In the genomic region with DNA sequence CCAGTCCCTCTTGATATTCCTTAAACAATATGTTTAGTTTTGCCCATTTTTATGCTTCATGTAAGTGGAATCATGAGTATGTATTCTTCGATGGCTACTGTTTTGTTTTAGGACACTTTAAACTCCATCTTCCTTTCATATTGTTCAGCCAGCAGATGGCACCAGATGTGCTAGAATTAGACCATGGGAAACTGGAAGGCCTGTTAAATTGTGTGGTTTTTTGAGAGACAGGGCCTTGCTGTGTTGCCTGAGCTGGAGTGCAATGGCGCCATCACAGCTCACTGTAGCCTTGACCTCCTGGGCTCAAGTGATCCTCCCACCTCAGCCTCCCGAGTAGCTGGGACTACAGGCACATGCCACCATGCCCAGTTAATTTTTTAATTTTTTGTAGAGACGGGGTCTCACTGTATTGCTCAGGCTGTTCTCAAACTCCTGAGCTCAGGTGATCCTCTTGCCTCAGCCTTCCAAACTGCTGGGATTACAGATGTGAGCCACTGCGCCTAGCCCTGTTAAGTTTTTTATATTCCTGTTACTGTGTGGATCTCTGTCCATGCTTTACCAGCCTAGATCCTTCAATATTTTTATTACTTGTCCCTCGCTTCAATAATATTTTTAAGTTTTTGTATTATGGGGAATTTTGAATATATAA, we compare ENCODE assay signal across 8 cellular contexts. TPM values are rescaled to one million over a fixed set of nuclear protein-coding genes. Genes with fewer than 3 reads are reported as not detected.
A peak's percentile ranks its signal among the peaks of the same experiment; 100 is the strongest.
DNase-seq lines count a peak whose midpoint lies in the region; ATAC-seq, FAIRE-seq and TF ChIP-seq lines count a peak whose summit lies in the region.
"Not testable (repeated sequence)": the region's sequence is repeated elsewhere in the genome, so short reads cannot be mapped to it uniquely, and the experiment has no call there.

No MANE protein-coding gene starts in this region.

- not testable (repeated sequence) for H3K4me2 ChIP-seq in HepG2 (ENCODE audit: low read depth, low read length)

- not testable (repeated sequence) for H2AFZ ChIP-seq in HepG2 (ENCODE audit: low read length)

- peaks cover 13% of the 10 kb centered on the region for H3K79me2 ChIP-seq in HepG2 (ENCODE audit: insufficient read depth, low read length)

- not testable (repeated sequence) for BruUV-seq in HepG2 (replicated peaks; lab: Mats Ljungman, UMichigan)

- CTCF ChIA-PET in HepG2 (lab: Yijun Ruan, JAX; ENCODE audit: low intra/inter-chr PET ratio, low total read pairs), result interaction anchor here (0.9 kb wide), 2 partner anchors 45 kb away, joined by 3 read pairs; no protein-coding TSS in a partner anchor

- in situ Hi-C loops in HepG2 (cut with HindIII; ENCODE audit: extremely low pct_ligation_motif_present, low pct_unique_long_range_greater_than_20kb), result not testable (repeated sequence)

- not testable (repeated sequence) for H3K9me3 ChIP-seq in BE2C; HepG2 (ENCODE audit: low read length)

- H3K27ac Mint-ChIP-seq in activated T-helper 2 cell treated with anti-CD3 and anti-CD28 coated beads, Interferon-gamma antibody, Interleukin-2, Interleukin-4, amounts not matched to agents 10 μg/mL and 5 μg/mL and 100 μg/mL, durations not matched to agents 14 hours and 24 hours and 36 hours, result not testable (repeated sequence)

- not testable (repeated sequence) for H3K36me3 ChIP-seq in BE2C
- H3K36me3 ChIP-seq in HepG2 (replicated peaks in 1 of 2; ENCODE audit: control insufficient read depth in 1 of 2, insufficient read depth in 2 of 2, low read length in 2 of 2), result peaks cover 0 to 15% of the 10 kb centered on the region in 2 experiments; a peak in 3 of 5 replicates

- not testable (repeated sequence) for H3K4me3 ChIP-seq in BE2C (ENCODE audit: low read depth, low read length); HepG2 (replicated peaks in 1 of 3; ENCODE audit: insufficient read depth in 1 of 3, low read depth in 2 of 3, low read length in 3 of 3)

- not testable (repeated sequence) for TF ChIP-seq EP300 in HepG2 (IDR thresholded peaks at IDR 0.05; ENCODE audit: low read depth in 2 of 2, low read length in 2 of 2); HepG2 (CRISPR knock-in tag; IDR thresholded peaks at IDR 0.05; ENCODE audit: borderline replicate concordance)

- not testable (repeated sequence) for H3K27me3 ChIP-seq in BE2C; HepG2 (ENCODE audit: control insufficient read depth in 1 of 2, insufficient read depth in 2 of 2, low read length in 2 of 2)

- intact Hi-C loops in activated T-helper 2 cell treated with anti-CD3 and anti-CD28 coated beads, Interferon-gamma antibody, Interleukin-2, Interleukin-4, amounts not matched to agents 10 μg/mL and 5 μg/mL and 100 μg/mL, durations not matched to agents 14 hours and 24 hours and 36 hours (cut with micrococcal nuclease), result loop anchor here (2.0 kb wide), 1 partner anchor 45 kb away; no protein-coding TSS in a partner anchor
- intact Hi-C loops in HepG2 (cut with micrococcal nuclease; ENCODE audit: unreplicated experiment), result loop anchor here (2.0 kb wide), 1 partner anchor 45 kb away; no protein-coding TSS in a partner anchor

- H4K20me1 ChIP-seq in HepG2 (ENCODE audit: insufficient read depth, low read length), result not testable (repeated sequence)

- POLR2A ChIA-PET in HepG2 (lab: Yijun Ruan, JAX), result interaction anchor here (1.3 kb wide), 1 partner anchor 40 kb away, joined by 5 read pairs; no protein-coding TSS in a partner anchor

- 63% methylated on average over 5 of the region's 6 CpGs for WGBS in HepG2 (ENCODE audit: low lambda C conversion rate)

- not testable (repeated sequence) for H3K4me1 Mint-ChIP-seq in activated T-helper 2 cell treated with anti-CD3 and anti-CD28 coated beads, Interferon-gamma antibody, Interleukin-2, Interleukin-4, amounts not matched to agents 10 μg/mL and 5 μg/mL and 100 μg/mL, durations not matched to agents 14 hours and 24 hours and 36 hours (ENCODE audit: low read depth)

- H3K9ac ChIP-seq in HepG2 (ENCODE audit: insufficient read depth, low read depth, low read length), result not testable (repeated sequence)

- ATAC-seq in GM19463 (IDR thresholded peaks at IDR 0.05; ENCODE audit: unreplicated experiment) (peak; percentile 58), HepG2 (peak; percentile 87)

- TF ChIP-seq CTCF in BE2C (IDR thresholded peaks at IDR 0.05; ENCODE audit: low read depth, low read length) (peak; percentile 37), HepG2 (CRISPR knock-in tag; IDR thresholded peaks at IDR 0.05) (peak; percentile 73)

- not testable (repeated sequence) for H3K27ac ChIP-seq in HepG2 (ENCODE audit: extremely low read length, insufficient read depth, low read length)

- DNase-seq in BE2C (peak; percentile 42), M059J (ENCODE audit: low read depth) (peak; percentile 58), SKM-1 treated with dmso at 0.1 percent for 144 hours (lab: John Stamatoyannopoulos, UW; ENCODE audit: unreplicated experiment) (peak; percentile 51), erythroblast (lab: John Stamatoyannopoulos, UW) (peak; percentile 84 to 90), HepG2 (ENCODE audit: low spot score) (peak; percentile 75), smooth muscle cell of the brain vasculature (ENCODE audit: low read depth, low spot score) (peak; percentile 23)
- DNase-seq in activated T-helper 2 cell treated with anti-CD3 and anti-CD28 coated beads, Interferon-gamma antibody, Interleukin-2, Interleukin-4, amounts not matched to agents 10 μg/mL and 5 μg/mL and 100 μg/mL, durations not matched to agents 14 hours and 24 hours and 36 hours (ENCODE audit: low spot score), result peak; percentile 27

- TF ChIP-seq POLR2A in erythroblast (IDR thresholded peaks at IDR 0.05; ENCODE audit: low read length); HepG2 (IDR thresholded peaks at IDR 0.05; ENCODE audit: insufficient read depth in 1 of 2, low read depth in 2 of 2, low read length in 2 of 2): not testable (repeated sequence)

- H3K27me3 Mint-ChIP-seq in activated T-helper 2 cell treated with anti-CD3 and anti-CD28 coated beads, Interferon-gamma antibody, Interleukin-2, Interleukin-4, amounts not matched to agents 10 μg/mL and 5 μg/mL and 100 μg/mL, durations not matched to agents 14 hours and 24 hours and 36 hours (ENCODE audit: low read depth), result not testable (repeated sequence)

- not testable (repeated sequence) for H3K4me1 ChIP-seq in BE2C
- H3K4me1 ChIP-seq in HepG2 (ENCODE audit: insufficient read depth, low read length), result peaks cover 31% of the 10 kb centered on the region

- TF ChIP-seq RAD21 in HepG2 (CRISPR knock-in tag; IDR thresholded peaks at IDR 0.05), result peak; percentile 55; the same call in 1 of the 2 replicates

- not testable (repeated sequence) for H3K9me3 Mint-ChIP-seq in activated T-helper 2 cell treated with anti-CD3 and anti-CD28 coated beads, Interferon-gamma antibody, Interleukin-2, Interleukin-4, amounts not matched to agents 10 μg/mL and 5 μg/mL and 100 μg/mL, durations not matched to agents 14 hours and 24 hours and 36 hours

- FAIRE-seq in HepG2 (lab: Jason Lieb, UNC), result not testable (repeated sequence)

- H3K36me3 Mint-ChIP-seq in activated T-helper 2 cell treated with anti-CD3 and anti-CD28 coated beads, Interferon-gamma antibody, Interleukin-2, Interleukin-4, amounts not matched to agents 10 μg/mL and 5 μg/mL and 100 μg/mL, durations not matched to agents 14 hours and 24 hours and 36 hours (ENCODE audit: low read depth), result peaks cover 36% of the 10 kb centered on the region

- not testable (repeated sequence) for H3K4me3 Mint-ChIP-seq in activated T-helper 2 cell treated with anti-CD3 and anti-CD28 coated beads, Interferon-gamma antibody, Interleukin-2, Interleukin-4, amounts not matched to agents 10 μg/mL and 5 μg/mL and 100 μg/mL, durations not matched to agents 14 hours and 24 hours and 36 hours (ENCODE audit: low read depth)

RNA-seq across cellular contexts. Expression of gene TIMM23, which starts 11.4 kb away (rescaled TPM):
- polyA plus RNA-seq in BE2C (2012; ENCODE audit: insufficient read depth, insufficient read length, low read depth), result 124 TPM
- 130 and 145 TPM in 2 replicates for total RNA-seq in M059J (2014; rRNA removed; shearing (Covaris generic))
- 90.9 and 93.6 TPM in 2 replicates for total RNA-seq in activated T-helper 2 cell treated with anti-CD3 and anti-CD28 coated beads, Interferon-gamma antibody, Interleukin-2, Interleukin-4, amounts not matched to agents 10 μg/mL and 5 μg/mL and 100 μg/mL, durations not matched to agents 14 hours and 24 hours and 36 hours
- total RNA-seq in HepG2 (2016; rRNA removed; fragmentation: Illumina TruSeq; extraction: Trizol), result 98.6 and 105 TPM in 2 replicates
- total RNA-seq in HepG2 (2016; cell fraction: cytosol; rRNA removed; fragmentation: Illumina TruSeq; extraction: Trizol; ENCODE audit: low read depth), result 38.4 and 41.4 TPM in 2 replicates
- 102 and 111 TPM in 2 replicates for total RNA-seq in HepG2 (2016; cell fraction: insoluble cytoplasmic fraction; rRNA removed; fragmentation: Illumina TruSeq; extraction: Trizol)
- total RNA-seq in HepG2 (2016; cell fraction: membrane; rRNA removed; fragmentation: Illumina TruSeq; extraction: Trizol), result 49.4 and 51.1 TPM in 2 replicates
- total RNA-seq in HepG2 (2016; cell fraction: nucleus; rRNA removed; fragmentation: Illumina TruSeq; extraction: Trizol), result 65.9 and 68.3 TPM in 2 replicates
- polyA plus RNA-seq in HepG2 (2011; rRNA removed), result 59.1 and 80.2 TPM in 2 replicates
- polyA plus RNA-seq in HepG2 (2011; cell fraction: cytosol; rRNA removed), result 55.4 and 78.1 TPM in 2 replicates
- polyA plus RNA-seq in HepG2 (2011; cell fraction: nucleus; rRNA removed), result 19.7 and 23.5 TPM in 2 replicates
- polyA plus RNA-seq in HepG2 (2012), result 63.5 and 76.7 TPM in 2 replicates
- polyA plus RNA-seq in HepG2 (2016; cell fraction: cytosol; fragmentation: Illumina TruSeq; extraction: Trizol; ENCODE audit: low read depth), result 32.7 and 33.7 TPM in 2 replicates
- 126 and 140 TPM in 2 replicates for polyA plus RNA-seq in HepG2 (2016; cell fraction: insoluble cytoplasmic fraction; fragmentation: Illumina TruSeq; extraction: Trizol; ENCODE audit: low read depth)
- polyA plus RNA-seq in HepG2 (2016; cell fraction: membrane; fragmentation: Illumina TruSeq; extraction: Trizol; ENCODE audit: low read depth), result 42.9 and 45.4 TPM in 2 replicates
- 119 and 120 TPM in 2 replicates for polyA plus RNA-seq in HepG2 (2016; cell fraction: nucleus; fragmentation: Illumina TruSeq; extraction: Trizol; ENCODE audit: insufficient read depth, low read depth)
- polyA minus RNA-seq in HepG2 (2011; rRNA and poly(A)+ RNA removed; ENCODE audit: low replicate concordance), result 27.0 and 73.4 TPM in 2 replicates
- polyA minus RNA-seq in HepG2 (2011; cell fraction: cytosol; rRNA and poly(A)+ RNA removed), result 35.2 and 36.4 TPM in 2 replicates
- polyA minus RNA-seq in HepG2 (2011; cell fraction: nucleus; rRNA and poly(A)+ RNA removed), result 32.4 and 33.3 TPM in 2 replicates

RNA-seq across cellular contexts. Expression of gene NCOA4, which starts 46.8 kb away (rescaled TPM):
- 67.3 TPM for polyA plus RNA-seq in BE2C (2012; ENCODE audit: insufficient read depth, insufficient read length, low read depth)
- total RNA-seq in M059J (2014; rRNA removed; shearing (Covaris generic)), result 147 and 160 TPM in 2 replicates
- total RNA-seq in activated T-helper 2 cell treated with anti-CD3 and anti-CD28 coated beads, Interferon-gamma antibody, Interleukin-2, Interleukin-4, amounts not matched to agents 10 μg/mL and 5 μg/mL and 100 μg/mL, durations not matched to agents 14 hours and 24 hours and 36 hours, result 98.7 and 103 TPM in 2 replicates
- 306 and 519 TPM in 2 replicates for total RNA-seq in HepG2 (2016; rRNA removed; fragmentation: Illumina TruSeq; extraction: Trizol)
- 41.5 and 47.9 TPM in 2 replicates for total RNA-seq in HepG2 (2016; cell fraction: cytosol; rRNA removed; fragmentation: Illumina TruSeq; extraction: Trizol; ENCODE audit: low read depth)
- 301 and 511 TPM in 2 replicates for total RNA-seq in HepG2 (2016; cell fraction: insoluble cytoplasmic fraction; rRNA removed; fragmentation: Illumina TruSeq; extraction: Trizol)
- 139 and 156 TPM in 2 replicates for total RNA-seq in HepG2 (2016; cell fraction: membrane; rRNA removed; fragmentation: Illumina TruSeq; extraction: Trizol)
- total RNA-seq in HepG2 (2016; cell fraction: nucleus; rRNA removed; fragmentation: Illumina TruSeq; extraction: Trizol), result 164 and 168 TPM in 2 replicates
- polyA plus RNA-seq in HepG2 (2011; rRNA removed), result 324 and 400 TPM in 2 replicates
- polyA plus RNA-seq in HepG2 (2011; cell fraction: cytosol; rRNA removed), result 198 and 289 TPM in 2 replicates
- 115 and 150 TPM in 2 replicates for polyA plus RNA-seq in HepG2 (2011; cell fraction: nucleus; rRNA removed)
- 250 and 343 TPM in 2 replicates for polyA plus RNA-seq in HepG2 (2012)
- 15.2 and 17.3 TPM in 2 replicates for polyA plus RNA-seq in HepG2 (2016; cell fraction: cytosol; fragmentation: Illumina TruSeq; extraction: Trizol; ENCODE audit: low read depth)
- polyA plus RNA-seq in HepG2 (2016; cell fraction: insoluble cytoplasmic fraction; fragmentation: Illumina TruSeq; extraction: Trizol; ENCODE audit: low read depth), result 352 and 368 TPM in 2 replicates
- polyA plus RNA-seq in HepG2 (2016; cell fraction: membrane; fragmentation: Illumina TruSeq; extraction: Trizol; ENCODE audit: low read depth), result 48.5 and 57.6 TPM in 2 replicates
- 161 and 162 TPM in 2 replicates for polyA plus RNA-seq in HepG2 (2016; cell fraction: nucleus; fragmentation: Illumina TruSeq; extraction: Trizol; ENCODE audit: insufficient read depth, low read depth)
- 203 and 487 TPM in 2 replicates for polyA minus RNA-seq in HepG2 (2011; rRNA and poly(A)+ RNA removed; ENCODE audit: low replicate concordance)
- polyA minus RNA-seq in HepG2 (2011; cell fraction: cytosol; rRNA and poly(A)+ RNA removed), result 356 and 419 TPM in 2 replicates
- polyA minus RNA-seq in HepG2 (2011; cell fraction: nucleus; rRNA and poly(A)+ RNA removed), result 163 and 303 TPM in 2 replicates

Comparison
In these comparisons a context has a peak if more than half of its experiments do, and no peak if none do; other contexts are left out.
1. DNase-seq: peak in every context shown above with its lines; median percentile 87 in erythroblast; 75 in HepG2; 58 in M059J; 51 in SKM-1 treated with dmso at 0.1 percent for 144 hours; 42 in BE2C; 27 in activated T-helper 2 cell treated with anti-CD3 and anti-CD28 coated beads, Interferon-gamma antibody, Interleukin-2, Interleukin-4, amounts not matched to agents 10 μg/mL and 5 μg/mL and 100 μg/mL, durations not matched to agents 14 hours and 24 hours and 36 hours; 23 in smooth muscle cell of the brain vasculature.